ENCODE assay signal across 15 cellular contexts in the genomic region with DNA sequence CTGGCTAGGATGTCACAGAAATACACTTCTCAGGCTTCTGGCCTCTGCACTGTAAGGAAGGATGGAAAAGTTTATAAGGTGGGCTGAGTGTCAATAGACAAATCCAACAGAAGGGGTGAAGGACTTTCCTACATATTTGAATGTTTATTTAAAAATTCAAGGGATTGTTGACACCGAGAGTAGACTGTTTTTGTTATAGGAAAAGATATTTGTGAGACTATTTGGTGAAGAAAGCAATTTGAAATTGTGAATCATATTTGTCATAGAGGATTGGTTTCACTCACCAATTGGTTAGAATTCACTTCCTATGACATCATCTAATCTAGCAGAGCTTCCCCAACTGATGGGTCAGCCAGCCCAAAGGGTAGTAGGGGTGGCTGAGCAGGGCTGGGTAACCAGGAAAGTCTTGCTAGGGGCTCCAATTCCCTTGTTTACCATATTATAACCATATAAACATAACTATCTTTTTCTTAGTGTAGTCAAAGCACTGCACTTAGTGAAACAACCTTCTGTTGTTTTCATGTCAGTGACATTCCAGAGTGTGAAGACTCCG. TPM values are rescaled to one million over a fixed set of nuclear protein-coding genes. Genes with fewer than 3 reads are reported as not detected.
DNase-seq lines count a peak whose midpoint lies in the region; TF ChIP-seq lines count a peak whose summit lies in the region.
"Had no signal": no experiment of that assay in that cellular context is flagged by ENCODE, and none has a peak within 500 bp of the region (broad histone marks: within the 10 kb centered on the region; RNA-seq: fewer than 3 reads in every experiment).

No MANE protein-coding gene starts in this region.

- DNase-seq in NCI-H748 (lab: John Stamatoyannopoulos, UW; ENCODE audit: unreplicated experiment) (peak; percentile 34), NCI-H748 treated with DMSO at 0.1 percent for 48 hours (lab: John Stamatoyannopoulos, UW) (no peak), DMS53 (lab: John Stamatoyannopoulos, UW) (peak; percentile 62), SHP77 treated with DMSO at 0.1 percent for 48 hours (lab: John Stamatoyannopoulos, UW) (peak; percentile 52), myocyte (ENCODE audit: low read depth) (peak; percentile 21), anterior cingulate cortex (lab: John Stamatoyannopoulos, UW) (no peak), WERI-Rb-1 (no peak)
- DNase-seq: CD8-positive, alpha-beta T cell; COR-L47; DMS153; GM23248; IMR-90 had no signal

- no peak overlapping the region for H3K4me3 ChIP-seq in WERI-Rb-1 (ENCODE audit: low read depth, low read length)
- H3K4me3 ChIP-seq: GM23248 had no signal

- no peak overlapping the region for H3K27ac ChIP-seq in WERI-Rb-1
- H3K27ac ChIP-seq: 22Rv1, GM23248 had no signal

- H3K9me3 ChIP-seq in WERI-Rb-1 (ENCODE audit: severe bottlenecking) = peaks cover 2% of the 10 kb centered on the region

- TF ChIP-seq CTCF in WERI-Rb-1 (IDR thresholded peaks at IDR 0.05; ENCODE audit: low read depth, low read length) = no peak

- H3K36me3 ChIP-seq in WERI-Rb-1 = no peaks in the 10 kb centered on the region

- H3K27me3 ChIP-seq in WERI-Rb-1 (ENCODE audit: insufficient read depth, low read depth, severe bottlenecking) = no peaks in the 10 kb centered on the region

RNA-seq across cellular contexts. Expression of gene MEGF10, which starts 14.9 kb away (rescaled TPM):
- total RNA-seq in myocyte = 193 and 196 TPM in 2 replicates
- polyA plus RNA-seq in myocyte (2012) = 36.8 TPM
- total RNA-seq: CD8-positive, alpha-beta T cell; GM23248; IMR-90 had no signal
- polyA plus RNA-seq: BJ, CD14-positive monocyte, GM23248, IMR-90 had no signal

Comparison
In these comparisons a context has a peak if more than half of its experiments do, and no peak if none do; other contexts are left out.
1. DNase-seq: peak in NCI-H748 (single experiment), DMS53 (single experiment), SHP77 treated with DMSO at 0.1 percent for 48 hours (single experiment) and myocyte (single experiment); none in NCI-H748 treated with DMSO at 0.1 percent for 48 hours (single experiment), anterior cingulate cortex (0 of 58) and WERI-Rb-1 (single experiment).